In genomic region chr20:41173161-41173721, GRCh38 we compare ENCODE assay signal across 8 cellular contexts. TPM values are rescaled to one million over a fixed set of nuclear protein-coding genes. Genes with fewer than 3 reads are reported as not detected.
DNase-seq lines count a peak whose midpoint lies in the region; ATAC-seq and TF ChIP-seq lines count a peak whose summit lies in the region.

No MANE protein-coding gene starts in this region.

- no peaks in the 10 kb centered on the region for H3K9me3 Mint-ChIP-seq in activated T-cell treated with anti-CD3 and anti-CD28 coated beads, Interleukin-2, amount 50 U/mL, for 4 hours
- H3K9me3 Mint-ChIP-seq in natural killer cell treated with Interleukin-12 subunit alpha and Interleukin-12 subunit beta and Interleukin-15 and Interleukin-18, amount 100 ng/mL, for 72 hours = no peaks in the 10 kb centered on the region
- no peaks in the 10 kb centered on the region for H3K9me3 Mint-ChIP-seq in stimulated activated memory B cell treated with anti-CD40 and anti-IgM and Interleukin-4, amounts not matched to agents 10 μg/mL and 1 μg/mL and 100 μg/mL, for 72 hours

- no peaks in the 10 kb centered on the region for H3K27me3 Mint-ChIP-seq in activated T-cell treated with anti-CD3 and anti-CD28 coated beads, Interleukin-2, amount 50 U/mL, for 4 hours (ENCODE audit: low read depth)
- no peaks in the 10 kb centered on the region for H3K27me3 Mint-ChIP-seq in natural killer cell treated with Interleukin-12 subunit alpha and Interleukin-12 subunit beta and Interleukin-15 and Interleukin-18, amount 100 ng/mL, for 72 hours
- no peaks in the 10 kb centered on the region for H3K27me3 Mint-ChIP-seq in stimulated activated memory B cell treated with anti-CD40 and anti-IgM and Interleukin-4, amounts not matched to agents 10 μg/mL and 1 μg/mL and 100 μg/mL, for 72 hours

- ATAC-seq in activated T-cell treated with anti-CD3 and anti-CD28 coated beads, Interleukin-2, amount 50 U/mL, for 4 hours = peak; percentile 85 to 91
- ATAC-seq in natural killer cell treated with Interleukin-12 subunit alpha and Interleukin-12 subunit beta and Interleukin-15 and Interleukin-18, amount 100 ng/mL, for 72 hours = peak; percentile 61 to 79
- peak; percentile 78 for ATAC-seq in stimulated activated memory B cell treated with anti-CD40 and anti-IgM and Interleukin-4, amounts not matched to agents 10 μg/mL and 1 μg/mL and 100 μg/mL, for 72 hours
- ATAC-seq in HG03439 (IDR thresholded peaks at IDR 0.05; ENCODE audit: unreplicated experiment) = no peak

- no peak overlapping the region for H2AFZ ChIP-seq in OCI-LY7 (ENCODE audit: low read length)

- H3K9me2 ChIP-seq in OCI-LY7 (ENCODE audit: insufficient read depth, low read length) = no peaks in the 10 kb centered on the region

- peaks cover 12% of the 10 kb centered on the region for H3K4me1 Mint-ChIP-seq in activated T-cell treated with anti-CD3 and anti-CD28 coated beads, Interleukin-2, amount 50 U/mL, for 4 hours (ENCODE audit: low read depth)
- H3K4me1 Mint-ChIP-seq in natural killer cell treated with Interleukin-12 subunit alpha and Interleukin-12 subunit beta and Interleukin-15 and Interleukin-18, amount 100 ng/mL, for 72 hours (ENCODE audit: low read depth in 2 of 2) = peaks cover 8 to 10% of the 10 kb centered on the region in 2 donors
- H3K4me1 Mint-ChIP-seq in stimulated activated memory B cell treated with anti-CD40 and anti-IgM and Interleukin-4, amounts not matched to agents 10 μg/mL and 1 μg/mL and 100 μg/mL, for 72 hours = no peaks in the 10 kb centered on the region

- no peaks in the 10 kb centered on the region for H3K79me2 ChIP-seq in OCI-LY7 (ENCODE audit: insufficient read depth, low read depth, low read length)

- H3K36me3 ChIP-seq in OCI-LY7 (ENCODE audit: insufficient read depth, low read length) = peaks cover 92% of the 10 kb centered on the region

- POLR2A ChIA-PET in OCI-LY7 (lab: Charles Lee) = interaction anchor here (0.8 kb wide), 1 partner anchor 13 kb away, joined by 3 read pairs; no protein-coding TSS in a partner anchor

- DNase-seq in DMS53 (lab: John Stamatoyannopoulos, UW) (peak; percentile 82), HK-2 (ENCODE audit: unreplicated experiment) (peak; percentile 79), OCI-LY7 (ENCODE audit: low spot score) (peak; percentile 64), fibroblast of gingiva (ENCODE audit: low read depth) (peak; percentile 87)
- DNase-seq in activated T-cell treated with anti-CD3 and anti-CD28 coated beads, Interleukin-2, amount 50 U/mL, for 4 hours = peak; percentile 68
- no peak for DNase-seq in natural killer cell treated with Interleukin-12 subunit alpha and Interleukin-12 subunit beta and Interleukin-15 and Interleukin-18, amount 100 ng/mL, for 72 hours (ENCODE audit: low spot score)

- H3K36me3 Mint-ChIP-seq in activated T-cell treated with anti-CD3 and anti-CD28 coated beads, Interleukin-2, amount 50 U/mL, for 4 hours (ENCODE audit: insufficient read depth) = peaks cover 33% of the 10 kb centered on the region
- peaks cover 12% of the 10 kb centered on the region for H3K36me3 Mint-ChIP-seq in natural killer cell treated with Interleukin-12 subunit alpha and Interleukin-12 subunit beta and Interleukin-15 and Interleukin-18, amount 100 ng/mL, for 72 hours
- peaks cover 44% of the 10 kb centered on the region for H3K36me3 Mint-ChIP-seq in stimulated activated memory B cell treated with anti-CD40 and anti-IgM and Interleukin-4, amounts not matched to agents 10 μg/mL and 1 μg/mL and 100 μg/mL, for 72 hours

- H3K27ac Mint-ChIP-seq in natural killer cell treated with Interleukin-12 subunit alpha and Interleukin-12 subunit beta and Interleukin-15 and Interleukin-18, amount 100 ng/mL, for 72 hours = no peak overlapping the region
- H3K27ac Mint-ChIP-seq in stimulated activated memory B cell treated with anti-CD40 and anti-IgM and Interleukin-4, amounts not matched to agents 10 μg/mL and 1 μg/mL and 100 μg/mL, for 72 hours = no peak overlapping the region

- no peaks in the 10 kb centered on the region for H3K4me1 ChIP-seq in OCI-LY7 (ENCODE audit: insufficient read depth, low read length, poor library complexity, severe bottlenecking)

- no peaks in the 10 kb centered on the region for H4K20me1 ChIP-seq in OCI-LY7 (ENCODE audit: insufficient read depth, low read length)

- no peak overlapping the region for H3K27ac ChIP-seq in OCI-LY7 (ENCODE audit: low read depth, low read length, poor library complexity, severe bottlenecking)

- no peaks in the 10 kb centered on the region for H3K9me3 ChIP-seq in OCI-LY7 (ENCODE audit: low read length)

- no peak overlapping the region for H3K4me3 ChIP-seq in OCI-LY7 (ENCODE audit: low read depth, low read length, poor library complexity, severe bottlenecking)

- intact Hi-C loops in OCI-LY7 (cut with micrococcal nuclease; ENCODE audit: unreplicated experiment) = loop anchor here (1.0 to 2.0 kb wide), 3 partner anchors 37 to 206 kb away; partner anchors contain the start of gene LPIN3

- TF ChIP-seq CTCF in OCI-LY7 (conservative IDR thresholded peaks at IDR 0.05; ENCODE audit: low read length) = peak; percentile 95

- CTCF ChIA-PET in OCI-LY7 (lab: Charles Lee; ENCODE audit: unreplicated experiment) = interaction anchor here (0.6 to 1.4 kb wide), 2 partner anchors 150 to 167 kb away, joined by 3 to 4 read pairs; partner anchors contain the start of gene LPIN3

- H3K4me2 ChIP-seq in OCI-LY7 (ENCODE audit: low read length) = no peak overlapping the region

- no TSS peak for BruUV-seq in OCI-LY7 (replicated peaks; lab: Mats Ljungman, UMichigan)

- H3K4me3 Mint-ChIP-seq in activated T-cell treated with anti-CD3 and anti-CD28 coated beads, Interleukin-2, amount 50 U/mL, for 4 hours = no peak overlapping the region
- H3K4me3 Mint-ChIP-seq in natural killer cell treated with Interleukin-12 subunit alpha and Interleukin-12 subunit beta and Interleukin-15 and Interleukin-18, amount 100 ng/mL, for 72 hours = no peak overlapping the region
- no peak overlapping the region for H3K4me3 Mint-ChIP-seq in stimulated activated memory B cell treated with anti-CD40 and anti-IgM and Interleukin-4, amounts not matched to agents 10 μg/mL and 1 μg/mL and 100 μg/mL, for 72 hours

RNA-seq across cellular contexts. Expression of gene PLCG1, which starts 35.9 kb away (rescaled TPM):
- 92.6 and 103 TPM in 2 replicates for total RNA-seq in OCI-LY7 (2014; rRNA removed; shearing (Covaris generic))
- 121 TPM in 2 replicates for total RNA-seq in OCI-LY7 (2022)
- total RNA-seq in activated T-cell treated with anti-CD3 and anti-CD28 coated beads, Interleukin-2, amount 50 U/mL, for 4 hours = 100 to 1,000 TPM in 1 of 3 donors, 10 to 100 TPM in 2; 89.1 to 104 (median 91.3) TPM
- 100 to 1,000 TPM in 1 of 2 donors, 10 to 100 TPM in 1; 54.6 to 114 TPM for total RNA-seq in natural killer cell treated with Interleukin-12 subunit alpha and Interleukin-12 subunit beta and Interleukin-15 and Interleukin-18, amount 100 ng/mL, for 72 hours
